In the genomic region with DNA sequence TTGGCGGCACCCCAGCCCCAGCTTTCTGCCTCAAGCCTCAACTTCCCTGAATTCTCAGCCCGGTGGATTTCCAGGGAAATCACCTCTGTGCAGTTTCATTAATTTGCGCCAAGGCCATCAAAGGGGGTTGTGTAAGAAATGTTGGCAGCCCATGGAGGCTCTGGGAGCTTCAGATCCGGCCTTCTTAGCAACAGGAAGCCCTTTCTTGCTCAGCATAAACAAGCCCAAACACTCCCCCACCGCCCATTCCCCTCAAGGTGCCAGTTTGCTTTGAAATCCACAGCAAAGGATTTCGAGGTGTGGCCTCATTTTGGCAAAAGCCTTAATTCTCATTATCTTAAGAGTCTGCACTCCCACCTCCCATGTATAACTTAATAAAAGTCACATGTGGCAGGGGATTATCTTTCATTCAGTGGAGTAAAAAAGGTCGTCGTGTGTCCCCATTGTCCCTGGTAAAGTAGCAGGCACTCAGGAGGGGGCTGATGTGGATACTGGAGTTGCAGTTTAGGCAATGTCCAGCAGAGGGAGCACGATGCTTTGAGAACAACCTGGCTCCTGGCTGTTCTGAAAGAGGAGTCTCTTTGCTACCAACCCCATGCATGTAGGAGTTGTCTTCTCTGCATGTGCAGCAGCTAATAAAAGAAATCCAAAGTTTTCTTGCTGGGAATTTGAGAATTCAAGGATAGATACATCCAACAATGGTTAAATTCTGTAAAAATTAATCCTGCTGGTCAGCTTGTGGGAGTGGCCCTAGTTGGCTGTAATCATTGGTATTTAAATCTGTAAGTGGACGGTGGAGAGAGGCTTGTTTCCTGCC, we compare ENCODE assay signal across 8 cellular contexts. TPM values are rescaled to one million over a fixed set of nuclear protein-coding genes. Genes with fewer than 3 reads are reported as not detected.
DNase-seq lines count a peak whose midpoint lies in the region; ATAC-seq and TF ChIP-seq lines count a peak whose summit lies in the region.

No MANE protein-coding gene starts in this region.

- no peaks in the 10 kb centered on the region for H3K27me3 ChIP-seq in HAP-1 (ENCODE audit: low read depth)
- no peaks in the 10 kb centered on the region for H3K27me3 ChIP-seq in cardiac muscle cell
- no peaks in the 10 kb centered on the region for H3K27me3 ChIP-seq in vagina

- no peaks in the 10 kb centered on the region for H3K9me3 Mint-ChIP-seq in activated naive CD4-positive, alpha-beta T cell treated with anti-CD3 and anti-CD28 coated beads, Interleukin-2, amount 50 U/mL, for 72 hours
- no peaks in the 10 kb centered on the region for H3K9me3 Mint-ChIP-seq in progenitor cell of endocrine pancreas (ENCODE audit: low read depth)

- H3K9me3 ChIP-seq in HAP-1 (no peaks in the 10 kb centered on the region), cardiac muscle cell (ENCODE audit: low read depth) (no peaks in the 10 kb centered on the region), vagina (no peaks in the 10 kb centered on the region)

- H3K4me3 ChIP-seq in HAP-1 (no peak overlapping the region), cardiac muscle cell (no peak overlapping the region), vagina (no peak overlapping the region)

- no peak overlapping the region for H3K4me3 Mint-ChIP-seq in progenitor cell of endocrine pancreas (ENCODE audit: low read depth)

- TF ChIP-seq CTCF in cardiac muscle cell (IDR thresholded peaks at IDR 0.05; ENCODE audit: low read depth, low read length) (peak; percentile 94), progenitor cell of endocrine pancreas (IDR thresholded peaks at IDR 0.05; ENCODE audit: unreplicated experiment) (peak; percentile 93), vagina (IDR thresholded peaks at IDR 0.05) (peak; percentile 89 to 92 (median 92))

- H3K27ac ChIP-seq in cardiac muscle cell (no peak overlapping the region), vagina (peak overlapping the region; percentile 24)

- H3K27me3 Mint-ChIP-seq in progenitor cell of endocrine pancreas, result peaks cover 3% of the 10 kb centered on the region

- ATAC-seq in activated naive CD4-positive, alpha-beta T cell treated with anti-CD3 and anti-CD28 coated beads, Interleukin-2, amount 50 U/mL, for 72 hours, result peak; percentile 59 to 75

- intact Hi-C loops in vagina (cut with DNase I), result loop anchor here (5.0 to 10.0 kb wide), 2 partner anchors 334 to 401 kb away; no protein-coding TSS in a partner anchor

- in situ Hi-C loops in HAP-1 (cut with MboI; ENCODE audit: low sequenced_read_pairs), result loop anchor here (25.0 kb wide), 1 partner anchor 736 kb away; no protein-coding TSS in a partner anchor

- no peak for TF ChIP-seq POLR2A in vagina (IDR thresholded peaks at IDR 0.05)

- H3K4me1 ChIP-seq in HAP-1 (no peaks in the 10 kb centered on the region), cardiac muscle cell (ENCODE audit: low read depth) (peaks cover 7% of the 10 kb centered on the region), vagina (peaks cover 5% of the 10 kb centered on the region)

- no peak overlapping the region for H3K27ac Mint-ChIP-seq in activated naive CD4-positive, alpha-beta T cell treated with anti-CD3 and anti-CD28 coated beads, Interleukin-2, amount 50 U/mL, for 72 hours
- no peak overlapping the region for H3K27ac Mint-ChIP-seq in progenitor cell of endocrine pancreas

- no peaks in the 10 kb centered on the region for H3K36me3 Mint-ChIP-seq in activated naive CD4-positive, alpha-beta T cell treated with anti-CD3 and anti-CD28 coated beads, Interleukin-2, amount 50 U/mL, for 72 hours
- no peaks in the 10 kb centered on the region for H3K36me3 Mint-ChIP-seq in progenitor cell of endocrine pancreas (ENCODE audit: insufficient read depth)

- peak; percentile 32 for DNase-seq in GF-D8 (lab: John Stamatoyannopoulos, UW)
- peak; percentile 76 to 93 for DNase-seq in HAP-1 (ENCODE audit: low spot score in 2 of 2)
- DNase-seq in MV-4-11 (lab: John Stamatoyannopoulos, UW), result peak; percentile 68
- DNase-seq in SKM-1 (lab: John Stamatoyannopoulos, UW; ENCODE audit: unreplicated experiment), result peak; percentile 58
- peak in 1 of 2 donors; percentile 77 for DNase-seq in activated naive CD4-positive, alpha-beta T cell treated with anti-CD3 and anti-CD28 coated beads, Interleukin-2, amount 50 U/mL, for 72 hours (ENCODE audit: low spot score in 2 of 2)
- peak; percentile 86 to 90 for DNase-seq in cardiac muscle cell (ENCODE audit: low read depth in 1 of 2, low spot score in 1 of 2)
- peak; percentile 78 for DNase-seq in progenitor cell of endocrine pancreas (ENCODE audit: low spot score, unreplicated experiment)
- DNase-seq in vagina (ENCODE audit: extremely low spot score in 2 of 2), result no peak

- no peaks in the 10 kb centered on the region for H3K36me3 ChIP-seq in HAP-1 (replicated peaks)
- H3K36me3 ChIP-seq in cardiac muscle cell, result no peaks in the 10 kb centered on the region
- H3K36me3 ChIP-seq in vagina, result no peaks in the 10 kb centered on the region

- H3K4me1 Mint-ChIP-seq in progenitor cell of endocrine pancreas (ENCODE audit: low read depth), result peaks cover 11% of the 10 kb centered on the region

RNA-seq across cellular contexts. Expression of a gene that starts 39.5 kb away (rescaled TPM):
- 1 to 10 TPM; 7.4 to 7.6 TPM for total RNA-seq in activated naive CD4-positive, alpha-beta T cell treated with anti-CD3 and anti-CD28 coated beads, Interleukin-2, amount 50 U/mL, for 72 hours
- total RNA-seq in cardiac muscle cell (3.4 and 5.1 TPM in 2 replicates), progenitor cell of endocrine pancreas (14.9 and 16.9 TPM in 2 replicates), vagina (6.4 TPM)
- 4.8 and 6.4 TPM in 2 replicates for polyA plus RNA-seq in cardiac muscle cell

Comparison
In these comparisons a context has a peak if more than half of its experiments do, and no peak if none do; other contexts are left out.
1. DNase-seq: peak in GF-D8 (single experiment), HAP-1 (2 of 2), MV-4-11 (single experiment), SKM-1 (single experiment), cardiac muscle cell (2 of 2) and progenitor cell of endocrine pancreas (single experiment); none in vagina (0 of 2).
2. Peak in every context shown above with its lines, with median percentiles within 50 percentile points of each other: CTCF ChIP-seq.